8 cellular contexts compared by ENCODE assay signal in the genomic region with DNA sequence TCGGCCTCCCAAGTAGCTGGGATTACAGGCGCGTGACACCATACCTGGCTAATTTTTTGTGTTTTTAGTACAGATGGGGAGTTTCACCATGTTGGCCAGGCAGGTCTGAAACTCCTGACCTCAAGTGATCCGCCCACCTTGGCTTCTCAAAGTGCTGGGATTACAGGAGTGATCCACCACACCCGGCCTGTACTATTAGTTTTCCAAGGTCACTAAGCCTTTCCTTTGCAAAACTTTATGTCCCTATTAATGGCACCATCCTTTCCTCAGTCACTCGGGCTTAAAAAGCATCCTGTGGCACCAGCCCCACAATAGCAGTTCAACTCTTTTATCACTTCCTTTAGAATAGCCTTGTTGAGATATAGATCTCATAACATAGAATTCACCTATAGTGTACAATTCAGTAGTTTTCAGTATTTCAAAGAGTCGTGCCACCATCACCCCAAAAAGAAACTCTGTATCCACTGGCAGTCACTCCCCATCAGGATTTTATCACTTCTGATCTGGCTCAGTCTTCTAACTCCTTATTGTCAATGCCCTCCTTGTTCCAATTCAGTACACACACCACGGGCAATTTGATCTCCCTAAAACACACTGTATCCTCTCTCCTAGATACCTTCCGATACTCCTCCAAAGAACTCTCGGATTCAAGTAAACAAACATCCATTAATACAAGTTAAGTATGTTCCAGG. TPM values are rescaled to one million over a fixed set of nuclear protein-coding genes. Genes with fewer than 3 reads are reported as not detected.
DNase-seq lines count a peak whose midpoint lies in the region; ATAC-seq and TF ChIP-seq lines count a peak whose summit lies in the region.

No MANE protein-coding gene starts in this region.

- peaks cover 8% of the 10 kb centered on the region for H3K36me3 Mint-ChIP-seq in activated CD4-positive, alpha-beta T cell treated with anti-CD3 and anti-CD28 coated beads, Interleukin-2, amount 10 ng/mL, durations not matched to agents 24 days and 14 days (ENCODE audit: low read depth)
- peaks cover 13% of the 10 kb centered on the region for H3K36me3 Mint-ChIP-seq in activated CD8-positive, alpha-beta T cell treated with anti-CD3 and anti-CD28 coated beads, Interleukin-2, amount 10 ng/mL, durations not matched to agents 7 days and 5 days (ENCODE audit: low read depth)
- no peaks in the 10 kb centered on the region for H3K36me3 Mint-ChIP-seq in immature natural killer cell

- intact Hi-C loops in activated CD4-positive, alpha-beta T cell treated with anti-CD3 and anti-CD28 coated beads, Interleukin-2, amount 10 ng/mL, durations not matched to agents 24 days and 14 days (cut with micrococcal nuclease), result loop anchor here (1.0 to 10.0 kb wide), 4 partner anchors 9 to 543 kb away; partner anchors contain the start of genes ATP6V1E1 and BID
- intact Hi-C loops in testis (cut with DNase I; ENCODE audit: low total_unique reads), result no loop called here

- peak overlapping the region; percentile 91 for H3K4me3 Mint-ChIP-seq in activated CD4-positive, alpha-beta T cell treated with anti-CD3 and anti-CD28 coated beads, Interleukin-2, amount 10 ng/mL, durations not matched to agents 24 days and 14 days
- H3K4me3 Mint-ChIP-seq in activated CD8-positive, alpha-beta T cell treated with anti-CD3 and anti-CD28 coated beads, Interleukin-2, amount 10 ng/mL, durations not matched to agents 7 days and 5 days, result peak overlapping the region; percentile 95
- H3K4me3 Mint-ChIP-seq in immature natural killer cell, result peak overlapping the region; percentile 88 to 94 (median 91)

- no peak for TF ChIP-seq POLR2A in testis (IDR thresholded peaks at IDR 0.05)

- peak overlapping the region; percentile 85 to 97 for H3K4me3 ChIP-seq in testis

- CTCF ChIA-PET in activated CD8-positive, alpha-beta T cell treated with anti-CD3 and anti-CD28 coated beads, Interleukin-2, amount 10 ng/mL, durations not matched to agents 7 days and 5 days (lab: Charles Lee), result no interaction called here

- no peak for TF ChIP-seq CTCF in testis (IDR thresholded peaks at IDR 0.05)

- peak overlapping the region; percentile 95 for H3K27ac Mint-ChIP-seq in activated CD4-positive, alpha-beta T cell treated with anti-CD3 and anti-CD28 coated beads, Interleukin-2, amount 10 ng/mL, durations not matched to agents 24 days and 14 days
- H3K27ac Mint-ChIP-seq in activated CD8-positive, alpha-beta T cell treated with anti-CD3 and anti-CD28 coated beads, Interleukin-2, amount 10 ng/mL, durations not matched to agents 7 days and 5 days, result peak overlapping the region; percentile 97
- peak overlapping the region; percentile 97 to 98 (median 97) for H3K27ac Mint-ChIP-seq in immature natural killer cell

- DNase-seq in activated CD4-positive, alpha-beta T cell treated with anti-CD3 and anti-CD28 coated beads, Interleukin-2, amount 10 ng/mL, durations not matched to agents 24 days and 14 days, result no peak
- DNase-seq in activated CD4-positive, alpha-beta T cell treated with anti-CD3 and anti-CD28 coated beads for 4 hours, result no peak
- DNase-seq in activated CD8-positive, alpha-beta T cell treated with anti-CD3 and anti-CD28 coated beads, Interleukin-2, amount 10 ng/mL, durations not matched to agents 7 days and 5 days, result no peak
- DNase-seq in immature natural killer cell (no peak), testis (peak; percentile 76), GM03348 (ENCODE audit: low spot score) (no peak)
- DNase-seq in stimulated activated CD4-positive, alpha-beta T cell treated with anti-CD3 and anti-CD28 coated beads, Interleukin-2, amount 100 ng/mL, for 24 hours, result no peak

- ATAC-seq in activated CD8-positive, alpha-beta T cell treated with anti-CD3 and anti-CD28 coated beads, Interleukin-2, amount 10 ng/mL, durations not matched to agents 7 days and 5 days, result no peak
- ATAC-seq in GM19467 (IDR thresholded peaks at IDR 0.05; ENCODE audit: unreplicated experiment), result no peak

- H3K27ac ChIP-seq in testis, result peak overlapping the region; percentile 99

- H3K9me3 Mint-ChIP-seq in activated CD4-positive, alpha-beta T cell treated with anti-CD3 and anti-CD28 coated beads, Interleukin-2, amount 10 ng/mL, durations not matched to agents 24 days and 14 days, result no peaks in the 10 kb centered on the region
- H3K9me3 Mint-ChIP-seq in activated CD8-positive, alpha-beta T cell treated with anti-CD3 and anti-CD28 coated beads, Interleukin-2, amount 10 ng/mL, durations not matched to agents 7 days and 5 days (ENCODE audit: insufficient read depth), result no peaks in the 10 kb centered on the region
- no peaks in the 10 kb centered on the region for H3K9me3 Mint-ChIP-seq in immature natural killer cell

- H3K27me3 ChIP-seq in testis, result no peaks in the 10 kb centered on the region

- peaks cover 35% of the 10 kb centered on the region for H3K4me1 ChIP-seq in testis

- no peaks in the 10 kb centered on the region for H3K36me3 ChIP-seq in testis (ENCODE audit: low read depth, missing control alignments)

- no peaks in the 10 kb centered on the region for H3K9me3 ChIP-seq in testis

- peaks cover 9% of the 10 kb centered on the region for H3K4me1 Mint-ChIP-seq in activated CD4-positive, alpha-beta T cell treated with anti-CD3 and anti-CD28 coated beads, Interleukin-2, amount 10 ng/mL, durations not matched to agents 24 days and 14 days
- H3K4me1 Mint-ChIP-seq in activated CD8-positive, alpha-beta T cell treated with anti-CD3 and anti-CD28 coated beads, Interleukin-2, amount 10 ng/mL, durations not matched to agents 7 days and 5 days (ENCODE audit: low read depth), result peaks cover 28% of the 10 kb centered on the region
- peaks cover 26 to 27% of the 10 kb centered on the region in 2 donors for H3K4me1 Mint-ChIP-seq in immature natural killer cell

- no peaks in the 10 kb centered on the region for H3K27me3 Mint-ChIP-seq in activated CD4-positive, alpha-beta T cell treated with anti-CD3 and anti-CD28 coated beads, Interleukin-2, amount 10 ng/mL, durations not matched to agents 24 days and 14 days
- no peaks in the 10 kb centered on the region for H3K27me3 Mint-ChIP-seq in activated CD8-positive, alpha-beta T cell treated with anti-CD3 and anti-CD28 coated beads, Interleukin-2, amount 10 ng/mL, durations not matched to agents 7 days and 5 days (ENCODE audit: low read depth)
- peaks cover 4 to 17% (median 7%) of the 10 kb centered on the region in 3 donors for H3K27me3 Mint-ChIP-seq in immature natural killer cell (ENCODE audit: low read depth in 3 of 3)

- WGBS in testis, 2 donors, result 34 to 35% methylated on average over 10 of the region's 10 CpGs

- POLR2A ChIA-PET in activated CD8-positive, alpha-beta T cell treated with anti-CD3 and anti-CD28 coated beads, Interleukin-2, amount 10 ng/mL, durations not matched to agents 7 days and 5 days (lab: Charles Lee), result no interaction called here

RNA-seq across cellular contexts. Expression of gene BCL2L13, which starts 0.9 kb away (rescaled TPM):
- 34.0 and 39.6 TPM in 2 replicates for total RNA-seq in activated CD4-positive, alpha-beta T cell treated with anti-CD3 and anti-CD28 coated beads, Interleukin-2, amount 10 ng/mL, durations not matched to agents 24 days and 14 days
- 10 to 100 TPM; 26.0 to 27.0 TPM for total RNA-seq in activated CD8-positive, alpha-beta T cell treated with anti-CD3 and anti-CD28 coated beads, Interleukin-2, amount 10 ng/mL, durations not matched to agents 7 days and 5 days
- 10 to 100 TPM; 38.8 to 45.2 (median 38.9) TPM for polyA plus RNA-seq in immature natural killer cell
- 10 to 100 TPM; 74.1 to 80.2 TPM for total RNA-seq in testis
- 60.1 TPM for polyA plus RNA-seq in testis (ENCODE audit: insufficient read depth, low read depth, low replicate concordance)

RNA-seq across cellular contexts. Expression of gene ATP6V1E1, which starts 9.1 kb away (rescaled TPM):
- total RNA-seq in activated CD4-positive, alpha-beta T cell treated with anti-CD3 and anti-CD28 coated beads, Interleukin-2, amount 10 ng/mL, durations not matched to agents 24 days and 14 days, result 109 and 114 TPM in 2 replicates
- total RNA-seq in activated CD8-positive, alpha-beta T cell treated with anti-CD3 and anti-CD28 coated beads, Interleukin-2, amount 10 ng/mL, durations not matched to agents 7 days and 5 days, result 10 to 100 TPM; 86.2 to 88.8 TPM
- polyA plus RNA-seq in immature natural killer cell (100 to 1,000 TPM; 128 to 163 (median 141) TPM), testis (ENCODE audit: insufficient read depth, low read depth, low replicate concordance) (146 TPM)
- 100 to 1,000 TPM; 130 to 160 TPM for total RNA-seq in testis
